Comparison of ENCODE assay signal across 1 cellular context in the genomic region with DNA sequence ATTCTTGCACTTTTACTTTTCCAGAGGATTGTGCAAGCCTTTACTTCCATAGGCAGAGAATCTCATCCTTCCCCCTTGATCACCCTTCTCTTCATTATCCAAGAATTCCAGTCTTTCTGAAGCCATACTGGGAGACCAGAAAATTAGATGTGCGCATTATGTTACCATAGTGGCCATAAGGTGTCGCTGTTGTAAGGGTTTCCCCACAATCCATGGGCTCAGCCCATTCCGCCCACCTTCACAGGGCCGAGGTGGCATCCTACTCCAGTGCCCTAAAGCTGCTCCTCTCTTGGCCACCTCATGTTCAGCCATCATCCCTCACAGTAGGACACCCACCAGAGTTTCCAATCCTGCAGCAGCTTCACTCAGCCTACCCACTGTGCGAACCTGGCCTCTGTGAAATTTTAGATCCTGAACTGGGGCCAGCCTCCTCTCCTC.
TF ChIP-seq lines count a peak whose summit lies in the region.

No MANE protein-coding gene starts in this region.

TF ChIP-seq in HEK293, 187 proteins besides CTCF, POLR2A, EP300 and RAD21 (continued from another document):
- TF ChIP-seq ZNF2 (tag by site-specific recombination; IDR thresholded peaks at IDR 0.05) (peak; percentile 84), MYNN (tag by site-specific recombination; IDR thresholded peaks at IDR 0.05; ENCODE audit: borderline replicate concordance) (no peak), ZFHX2 (tag by site-specific recombination; conservative IDR thresholded peaks at IDR 0.05) (peak; percentile 88), YY2 (tag by site-specific recombination; IDR thresholded peaks at IDR 0.05) (no peak), ZNF792 (tag by site-specific recombination; IDR thresholded peaks at IDR 0.05) (no peak), ZNF629 (tag by site-specific recombination; IDR thresholded peaks at IDR 0.05) (no peak)
